Comparison of ENCODE assay signal across 1 cellular context in the genomic region with DNA sequence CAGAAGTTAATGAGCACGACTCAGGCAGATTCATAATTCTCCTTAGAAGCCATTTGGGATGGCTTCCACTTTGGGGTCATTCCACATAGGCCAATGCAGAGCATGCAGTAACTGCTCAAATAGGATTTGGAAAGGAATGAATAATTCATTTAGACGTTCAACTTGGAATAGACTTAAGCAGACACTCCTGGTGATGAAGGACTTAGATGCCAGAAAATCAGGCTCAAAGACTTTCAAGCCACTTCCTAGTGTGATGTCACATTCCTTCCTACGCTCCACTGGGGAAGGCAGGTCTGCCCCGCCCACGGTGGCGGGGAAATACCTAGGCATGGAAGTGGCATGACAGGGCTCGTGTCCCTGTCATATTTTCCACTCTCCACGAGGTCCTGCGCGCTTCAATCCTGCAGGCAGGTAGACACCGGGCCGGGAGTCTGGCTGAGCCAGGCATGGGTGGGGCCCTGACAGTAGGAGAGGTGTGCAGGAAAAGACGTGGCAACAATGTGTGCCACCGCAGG.
TF ChIP-seq lines count a peak whose summit lies in the region.

A gene (plus strand): TSS at position 348 of the 515 bp plus-strand sequence. CDS start 845 bp downstream, outside the sequence.

TF ChIP-seq in SK-N-SH treated with all-trans-retinoic acid at 6 μM for 48 hours, 23 proteins besides CTCF, POLR2A, EP300 and RAD21 (continued from another document):
- TF ChIP-seq, protein P1, sequence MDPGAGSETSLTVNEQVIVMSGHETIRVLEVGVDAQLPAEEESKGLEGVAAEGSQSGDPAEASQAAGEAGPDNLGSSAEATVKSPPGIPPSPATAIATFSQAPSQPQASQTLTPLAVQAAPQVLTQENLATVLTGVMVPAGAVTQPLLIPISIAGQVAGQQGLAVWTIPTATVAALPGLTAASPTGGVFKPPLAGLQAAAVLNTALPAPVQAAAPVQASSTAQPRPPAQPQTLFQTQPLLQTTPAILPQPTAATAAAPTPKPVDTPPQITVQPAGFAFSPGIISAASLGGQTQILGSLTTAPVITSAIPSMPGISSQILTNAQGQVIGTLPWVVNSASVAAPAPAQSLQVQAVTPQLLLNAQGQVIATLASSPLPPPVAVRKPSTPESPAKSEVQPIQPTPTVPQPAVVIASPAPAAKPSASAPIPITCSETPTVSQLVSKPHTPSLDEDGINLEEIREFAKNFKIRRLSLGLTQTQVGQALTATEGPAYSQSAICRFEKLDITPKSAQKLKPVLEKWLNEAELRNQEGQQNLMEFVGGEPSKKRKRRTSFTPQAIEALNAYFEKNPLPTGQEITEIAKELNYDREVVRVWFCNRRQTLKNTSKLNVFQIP (CRISPR knock-in tag; IDR thresholded peaks at IDR 0.05; ENCODE audit: borderline replicate concordance, low read depth), result no peak
- TF ChIP-seq ZC3H10 (CRISPR knock-in tag; IDR thresholded peaks at IDR 0.05) (no peak), ZNF8 (CRISPR knock-in tag; IDR thresholded peaks at IDR 0.05) (no peak), RARB (CRISPR knock-in tag; IDR thresholded peaks at IDR 0.05) (no peak)
